ENCODE assay signal across 1 cellular context in the genomic region with DNA sequence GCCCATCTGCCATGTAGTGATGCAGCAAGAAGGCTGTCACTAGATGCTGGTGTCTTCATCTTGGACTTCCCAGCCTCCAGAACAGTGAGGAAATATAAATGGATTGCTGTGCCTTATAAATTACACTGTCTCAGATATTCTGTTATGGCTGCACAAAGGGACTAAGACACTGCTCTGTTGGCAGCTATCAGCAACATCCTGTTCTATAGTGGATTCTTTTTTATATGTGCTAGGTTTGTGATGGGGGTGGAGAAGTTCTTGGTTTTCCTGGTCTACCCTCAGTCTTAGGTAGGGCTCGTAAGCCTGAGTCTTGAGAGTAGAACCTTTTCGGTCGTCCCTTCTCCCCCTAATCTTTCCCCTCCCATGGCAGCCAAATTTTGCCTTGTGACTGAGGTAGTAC.
TF ChIP-seq lines count a peak whose summit lies in the region.

No MANE protein-coding gene starts in this region.

TF ChIP-seq in IMR-90, 13 proteins besides CTCF, POLR2A, EP300 and RAD21:
- TF ChIP-seq RCOR1 (IDR thresholded peaks at IDR 0.05; ENCODE audit: insufficient replicate concordance, low read length) (no peak), RFX5 (IDR thresholded peaks at IDR 0.05; ENCODE audit: low read depth, low read length) (no peak), BHLHE40 (IDR thresholded peaks at IDR 0.05; ENCODE audit: low read depth, low read length) (no peak), MAZ (IDR thresholded peaks at IDR 0.05; ENCODE audit: borderline replicate concordance, low read depth, low read length) (no peak)
